Comparison of ENCODE assay signal across 13 cellular contexts in genomic region chr16:11032922-11033291, GRCh38.
A peak's percentile ranks its signal among the peaks of the same experiment; 100 is the strongest.
DNase-seq lines count a peak whose midpoint lies in the region; ATAC-seq and TF ChIP-seq lines count a peak whose summit lies in the region.
"Had no signal": no experiment of that assay in that cellular context is flagged by ENCODE, and none has a peak within 500 bp of the region (broad histone marks: within the 10 kb centered on the region; RNA-seq: fewer than 3 reads in every experiment).

No MANE protein-coding gene starts in this region.

- H3K9ac ChIP-seq in PC-3 (ENCODE audit: low read length), result no peak overlapping the region

- POLR2A ChIA-PET in PC-3 (lab: Charles Lee; ENCODE audit: unreplicated experiment), result no interaction called here
- POLR2A ChIA-PET in naive thymus-derived CD4-positive, alpha-beta T cell (lab: Charles Lee), result no interaction called here
- POLR2A ChIA-PET in CD4-positive, alpha-beta T cell (lab: Charles Lee), result no interaction called here

- H3K9me3 ChIP-seq in PC-3 (ENCODE audit: low read length) (no peaks in the 10 kb centered on the region), lung (ENCODE audit: control insufficient read depth in 2 of 2, insufficient read depth in 1 of 2, low read length in 1 of 2) (peaks cover 0 to 2% of the 10 kb centered on the region in 2 donors), tibial artery (no peaks in the 10 kb centered on the region)
- H3K9me3 ChIP-seq in naive thymus-derived CD4-positive, alpha-beta T cell (ENCODE audit: control insufficient read depth in 2 of 3, low read length in 3 of 3), result no peaks in the 10 kb centered on the region
- H3K9me3 ChIP-seq in CD4-positive, alpha-beta T cell (ENCODE audit: control insufficient read depth, low read length), result peaks cover 4% of the 10 kb centered on the region

- no peaks in the 10 kb centered on the region for H3F3A ChIP-seq in PC-3 (ENCODE audit: low read length, unreplicated experiment)

- peaks cover 4% of the 10 kb centered on the region for H3K27me3 Mint-ChIP-seq in endothelial cell (ENCODE audit: unreplicated experiment)
- H3K27me3 Mint-ChIP-seq in naive thymus-derived CD4-positive, alpha-beta T cell, result no peaks in the 10 kb centered on the region
- H3K27me3 Mint-ChIP-seq in CD4-positive, alpha-beta T cell, result no peaks in the 10 kb centered on the region
- H3K27me3 Mint-ChIP-seq: dendritic cell treated with granulocyte-macrophage colony-stimulating factor and Interleukin-4, amounts not matched to agents 40 ng/mL and 50 ng/mL, for 4 days; stimulated activated naive CD8-positive, alpha-beta T cell treated with anti-CD3 and anti-CD28 coated beads, Interleukin-15, Interleukin-2, amounts not matched to agents 100 ng/mL and 50 ng/mL, for 24 hours; T-cell had no signal

- H4K20me1 ChIP-seq in PC-3 (ENCODE audit: low read length), result no peaks in the 10 kb centered on the region

- H3K36me3 Mint-ChIP-seq in endothelial cell (ENCODE audit: low read depth, unreplicated experiment), result peaks cover 62% of the 10 kb centered on the region
- peaks cover 25 to 87% (median 54%) of the 10 kb centered on the region in 5 donors for H3K36me3 Mint-ChIP-seq in naive thymus-derived CD4-positive, alpha-beta T cell
- H3K36me3 Mint-ChIP-seq in CD4-positive, alpha-beta T cell (ENCODE audit: low read depth), result peaks cover 86% of the 10 kb centered on the region

- H3K27me3 ChIP-seq in PC-3 (ENCODE audit: low read length) (no peaks in the 10 kb centered on the region), lung (ENCODE audit: control insufficient read depth, insufficient read depth) (no peaks in the 10 kb centered on the region), tibial artery (no peaks in the 10 kb centered on the region)
- no peaks in the 10 kb centered on the region for H3K27me3 ChIP-seq in naive thymus-derived CD4-positive, alpha-beta T cell (ENCODE audit: control insufficient read depth in 2 of 2, insufficient read depth in 2 of 2, low read length in 2 of 2)
- no peaks in the 10 kb centered on the region for H3K27me3 ChIP-seq in CD4-positive, alpha-beta T cell (ENCODE audit: control insufficient read depth, insufficient read depth, low read length)

- no peaks in the 10 kb centered on the region for H3K9me2 ChIP-seq in PC-3 (replicated peaks; ENCODE audit: low read length)

- H3K36me3 ChIP-seq in PC-3 (ENCODE audit: low read depth, low read length) (peaks cover 2% of the 10 kb centered on the region; the same call in 1 of the 2 replicates), lung (ENCODE audit: control insufficient read depth in 2 of 2, insufficient read depth in 2 of 2, low read length in 2 of 2) (peaks cover 9 to 16% of the 10 kb centered on the region in 2 donors), tibial artery (peaks cover 15 to 55% (median 51%) of the 10 kb centered on the region in 3 donors)
- peaks cover 0 to 68% (median 0%) of the 10 kb centered on the region in 3 experiments for H3K36me3 ChIP-seq in naive thymus-derived CD4-positive, alpha-beta T cell (ENCODE audit: control insufficient read depth in 2 of 3, insufficient read depth in 3 of 3, low read length in 3 of 3)

- no peak for ATAC-seq in PC-3
- ATAC-seq in lung (ENCODE audit: insufficient read depth, low FRiP score), result no peak
- ATAC-seq in naive thymus-derived CD4-positive, alpha-beta T cell, result no peak
- ATAC-seq in CD4-positive, alpha-beta T cell (ENCODE audit: poor library complexity), result no peak
- ATAC-seq: T-cell had no signal

- DNase-seq in PC-3, result no peak
- DNase-seq in endothelial cell (ENCODE audit: low spot score), result no peak
- DNase-seq in lung (ENCODE audit: low spot score), result no peak
- DNase-seq in tibial artery, result peak; percentile 76 to 78
- DNase-seq in mesenteric fat pad (ENCODE audit: low spot score), result no peak
- DNase-seq in DMS79 treated with DMSO at 0.1 percent for 48 hours (lab: John Stamatoyannopoulos, UW), result no peak
- DNase-seq in naive thymus-derived CD4-positive, alpha-beta T cell, result no peak
- no peak for DNase-seq in CD4-positive, alpha-beta T cell
- DNase-seq: activated T-cell treated with anti-CD3 and anti-CD28 coated beads for 4 hours, NCI-H510A, T-cell had no signal

- CTCF ChIA-PET in PC-3 (lab: Charles Lee), result no interaction called here
- CTCF ChIA-PET in naive thymus-derived CD4-positive, alpha-beta T cell (lab: Charles Lee), result no interaction called here
- CTCF ChIA-PET in CD4-positive, alpha-beta T cell (lab: Charles Lee), result no interaction called here

- peak overlapping the region; percentile 77; the same call in 1 of the 2 replicates for H3K27ac ChIP-seq in PC-3 (ENCODE audit: low read length)
- peak overlapping the region; percentile 13 to 14 for H3K27ac ChIP-seq in lung (ENCODE audit: low read depth in 1 of 2, low read length in 1 of 2)
- H3K27ac ChIP-seq in tibial artery, result no peak overlapping the region
- H3K27ac ChIP-seq in naive thymus-derived CD4-positive, alpha-beta T cell (ENCODE audit: low read depth, low read length), result no peak overlapping the region
- no peak overlapping the region for H3K27ac ChIP-seq in CD4-positive, alpha-beta T cell (ENCODE audit: low read depth, low read length)

- no peaks in the 10 kb centered on the region for H3K9me3 Mint-ChIP-seq in endothelial cell (ENCODE audit: unreplicated experiment)
- peaks cover 0 to 16% (median 8%) of the 10 kb centered on the region in 11 donors for H3K9me3 Mint-ChIP-seq in naive thymus-derived CD4-positive, alpha-beta T cell
- H3K9me3 Mint-ChIP-seq in CD4-positive, alpha-beta T cell, result no peaks in the 10 kb centered on the region

- no TSS peak for BruUV-seq in PC-3 (replicated peaks; lab: Mats Ljungman, UMichigan)

- peak overlapping the region; percentile 20 for H3K4me3 Mint-ChIP-seq in endothelial cell (ENCODE audit: unreplicated experiment)
- no peak overlapping the region for H3K4me3 Mint-ChIP-seq in naive thymus-derived CD4-positive, alpha-beta T cell
- H3K4me3 Mint-ChIP-seq in CD4-positive, alpha-beta T cell, result no peak overlapping the region
- H3K4me3 Mint-ChIP-seq: dendritic cell treated with granulocyte-macrophage colony-stimulating factor and Interleukin-4, amounts not matched to agents 40 ng/mL and 50 ng/mL, for 4 days; stimulated activated naive CD8-positive, alpha-beta T cell treated with anti-CD3 and anti-CD28 coated beads, Interleukin-15, Interleukin-2, amounts not matched to agents 100 ng/mL and 50 ng/mL, for 24 hours; T-cell had no signal

- no peak overlapping the region for H3K4me2 ChIP-seq in PC-3 (ENCODE audit: low read length)

- WGBS in lung, 2 donors, result 79 to 83% methylated on average over 7 of the region's 7 CpGs

- TF ChIP-seq CTCF in PC-3 (conservative IDR thresholded peaks at IDR 0.05; ENCODE audit: low read depth, low read length), result no peak
- TF ChIP-seq CTCF in endothelial cell (IDR thresholded peaks at IDR 0.05; ENCODE audit: unreplicated experiment), result no peak
- no peak for TF ChIP-seq CTCF in lung (IDR thresholded peaks at IDR 0.05; ENCODE audit: control extremely low read depth, extremely low read depth)
- no peak for TF ChIP-seq CTCF in tibial artery (IDR thresholded peaks at IDR 0.05)
- no peak for TF ChIP-seq CTCF in CD4-positive, alpha-beta T cell (IDR thresholded peaks at IDR 0.05)

- H3K4me1 ChIP-seq in PC-3 (ENCODE audit: insufficient read depth, low read length) (peaks cover 41% of the 10 kb centered on the region), lung (ENCODE audit: control insufficient read depth in 2 of 2, insufficient read depth in 2 of 2, low read length in 2 of 2) (peaks cover 4 to 16% of the 10 kb centered on the region in 2 donors), tibial artery (peaks cover 0 to 3% (median 0%) of the 10 kb centered on the region in 4 donors)
- no peaks in the 10 kb centered on the region for H3K4me1 ChIP-seq in naive thymus-derived CD4-positive, alpha-beta T cell (ENCODE audit: control insufficient read depth in 2 of 2, insufficient read depth in 2 of 2, low read length in 2 of 2)

- no peak overlapping the region for H2AFZ ChIP-seq in PC-3 (ENCODE audit: low read length)

- H3K4me3 ChIP-seq in PC-3 (ENCODE audit: low read length), result no peak overlapping the region
- H3K4me3 ChIP-seq in lung, result no peak overlapping the region
- no peak overlapping the region for H3K4me3 ChIP-seq in tibial artery
- no peak overlapping the region for H3K4me3 ChIP-seq in naive thymus-derived CD4-positive, alpha-beta T cell (ENCODE audit: low read length)

- no peak overlapping the region for H3K27ac Mint-ChIP-seq in endothelial cell (ENCODE audit: unreplicated experiment)
- H3K27ac Mint-ChIP-seq in naive thymus-derived CD4-positive, alpha-beta T cell, result peak overlapping the region in 3 of 9 donors; percentile 43 to 63 (median 47)
- no peak overlapping the region for H3K27ac Mint-ChIP-seq in CD4-positive, alpha-beta T cell
- H3K27ac Mint-ChIP-seq: stimulated activated naive CD8-positive, alpha-beta T cell treated with anti-CD3 and anti-CD28 coated beads, Interleukin-15, Interleukin-2, amounts not matched to agents 100 ng/mL and 50 ng/mL, for 24 hours; T-cell had no signal

- no peaks in the 10 kb centered on the region for H3K4me1 Mint-ChIP-seq in endothelial cell (ENCODE audit: unreplicated experiment)
- peaks cover 0 to 29% (median 0%) of the 10 kb centered on the region in 7 donors for H3K4me1 Mint-ChIP-seq in naive thymus-derived CD4-positive, alpha-beta T cell
- H3K4me1 Mint-ChIP-seq in CD4-positive, alpha-beta T cell (ENCODE audit: low read depth), result no peaks in the 10 kb centered on the region

- H3K79me2 ChIP-seq in PC-3 (ENCODE audit: low read length), result no peaks in the 10 kb centered on the region

- intact Hi-C loops in PC-3 (cut with micrococcal nuclease) (no loop called here), tibial artery (cut with DNase I; ENCODE audit: low total_unique reads) (no loop called here)
- intact Hi-C loops in naive thymus-derived CD4-positive, alpha-beta T cell (cut with micrococcal nuclease), result loop anchor here in 1 of 2 donors (1.0 to 5.0 kb wide), 2 partner anchors 8 to 46 kb away; no protein-coding TSS in a partner anchor
- intact Hi-C loops in CD4-positive, alpha-beta T cell (cut with DNase I, micrococcal nuclease), result no loop called here

Comparison
In these comparisons a context has a peak if more than half of its experiments do, and no peak if none do; other contexts are left out.
1. DNase-seq: peak in tibial artery (2 of 2); none in PC-3 (single experiment), endothelial cell (single experiment), lung (single experiment), mesenteric fat pad (single experiment), DMS79 treated with DMSO at 0.1 percent for 48 hours (single experiment), naive thymus-derived CD4-positive, alpha-beta T cell (0 of 9) and CD4-positive, alpha-beta T cell (0 of 10).
2. H3K27ac ChIP-seq: peak in PC-3 (single experiment) and lung (2 of 2); none in tibial artery (0 of 2), naive thymus-derived CD4-positive, alpha-beta T cell (single experiment) and CD4-positive, alpha-beta T cell (single experiment).